In the genomic region with DNA sequence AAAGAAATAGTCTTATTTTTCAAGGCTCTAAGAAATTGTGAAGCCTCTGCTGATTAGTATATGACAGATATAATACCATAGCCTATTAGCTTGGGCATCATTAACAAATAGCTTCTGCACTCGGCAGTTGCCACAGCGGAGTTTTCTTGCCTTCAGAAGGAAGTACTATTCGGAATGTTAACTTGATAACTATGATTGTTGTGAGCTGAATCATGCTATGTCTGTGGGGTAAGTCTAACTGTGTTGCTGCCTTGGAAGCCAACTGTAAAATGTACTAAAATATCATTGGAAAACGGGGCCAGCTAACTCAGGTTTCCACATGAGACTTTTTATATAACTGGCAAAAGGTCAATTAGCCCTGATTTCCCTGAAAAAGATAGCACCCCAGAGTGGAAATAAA, we compare ENCODE assay signal across 18 cellular contexts.
DNase-seq lines count a peak whose midpoint lies in the region; ATAC-seq and TF ChIP-seq lines count a peak whose summit lies in the region.
"Had no signal": no experiment of that assay in that cellular context is flagged by ENCODE, and none has a peak within 500 bp of the region (broad histone marks: within the 10 kb centered on the region; RNA-seq: fewer than 3 reads in every experiment).

No MANE protein-coding gene starts in this region.

- H4K20me1 ChIP-seq in PC-3 (ENCODE audit: low read length): no peaks in the 10 kb centered on the region

- H3K27ac Mint-ChIP-seq in mesothelial cell of epicardium: peak overlapping the region; percentile 30
- H3K27ac Mint-ChIP-seq: activated naive CD4-positive, alpha-beta T cell treated with anti-CD3 and anti-CD28 coated beads, Interleukin-2, amount 50 U/mL, for 24 hours; neural progenitor cell; T-helper 17 cell had no signal

- intact Hi-C loops in PC-3 (cut with micrococcal nuclease): loop anchor here (5.0 to 10.0 kb wide), 2 partner anchors 91 to 127 kb away; partner anchors contain the start of gene TWIST1

- no peaks in the 10 kb centered on the region for H3K79me2 ChIP-seq in PC-3 (ENCODE audit: low read length)

- no peaks in the 10 kb centered on the region for H3F3A ChIP-seq in PC-3 (ENCODE audit: low read length, unreplicated experiment)

- POLR2A ChIA-PET in PC-3 (lab: Charles Lee; ENCODE audit: unreplicated experiment): no interaction called here

- peaks cover 11% of the 10 kb centered on the region for H3K4me1 Mint-ChIP-seq in mesothelial cell of epicardium
- H3K4me1 Mint-ChIP-seq: activated naive CD4-positive, alpha-beta T cell treated with anti-CD3 and anti-CD28 coated beads, Interleukin-2, amount 50 U/mL, for 24 hours; neural progenitor cell; T-helper 17 cell had no signal

- no TSS peak for BruUV-seq in PC-3 (replicated peaks; lab: Mats Ljungman, UMichigan)

- H3K9me2 ChIP-seq in PC-3 (replicated peaks; ENCODE audit: low read length): no peaks in the 10 kb centered on the region

- ATAC-seq in PC-3: 0 out of 2 replicates have a peak, but pooled peaks have one; percentile 12
- ATAC-seq: T-helper 17 cell had no signal

- H2AFZ ChIP-seq in PC-3 (ENCODE audit: low read length): peak overlapping the region; percentile 29; the same call in 1 of the 2 replicates
- H2AFZ ChIP-seq: neural progenitor cell, PC-9 had no signal

- H3K27me3 ChIP-seq in PC-3 (ENCODE audit: low read length): no peaks in the 10 kb centered on the region
- H3K27me3 ChIP-seq: neural progenitor cell had no signal

- DNase-seq in AG09309 (ENCODE audit: low read depth) (peak; percentile 80), PC-3 (peak; percentile 25), epithelial cell of prostate (ENCODE audit: low read depth, low spot score) (no peak), mesothelial cell of epicardium (ENCODE audit: low spot score in 2 of 2, unreplicated experiment in 2 of 2) (no peak), middle frontal gyrus (ENCODE audit: extremely low spot score, low spot score) (no peak), retina (no peak), NCI-H446 (lab: John Stamatoyannopoulos, UW) (no peak), NCI-H2227 treated with DMSO at 0.1 percent for 48 hours (lab: John Stamatoyannopoulos, UW) (no peak)
- DNase-seq: activated T-cell treated with anti-CD3 and anti-CD28 coated beads for 4 hours; AML-193; cerebellar nuclear complex; NCI-H1092 treated with DMSO at 0.1 percent for 48 hours; NCI-H510A; stimulated activated CD4-positive, alpha-beta T cell treated with anti-CD3 and anti-CD28 coated beads, Interleukin-12 subunit alpha, Interleukin-12 subunit beta, amount 100 ng/mL, for 4 hours; T-helper 17 cell had no signal

- H3K36me3 Mint-ChIP-seq in mesothelial cell of epicardium: peaks cover 8% of the 10 kb centered on the region
- H3K36me3 Mint-ChIP-seq: activated naive CD4-positive, alpha-beta T cell treated with anti-CD3 and anti-CD28 coated beads, Interleukin-2, amount 50 U/mL, for 24 hours; neural progenitor cell had no signal

- no peaks in the 10 kb centered on the region for H3K36me3 ChIP-seq in PC-3 (ENCODE audit: low read depth, low read length)
- H3K36me3 ChIP-seq: neural progenitor cell had no signal

- peak overlapping the region; percentile 8; the same call in 1 of the 2 replicates for H3K4me2 ChIP-seq in PC-3 (ENCODE audit: low read length)
- H3K4me2 ChIP-seq: neural progenitor cell, PC-9 had no signal

- H3K4me3 ChIP-seq in AG09309 (ENCODE audit: control insufficient read depth, low read depth, low read length) (no peak overlapping the region), PC-3 (ENCODE audit: low read length) (no peak overlapping the region)
- H3K4me3 ChIP-seq: neural progenitor cell, PC-9 had no signal

- H3K9me3 ChIP-seq in PC-3 (ENCODE audit: low read length): no peaks in the 10 kb centered on the region

- H3K27ac ChIP-seq in PC-3 (ENCODE audit: low read length) (no peak overlapping the region), epithelial cell of prostate (peak overlapping the region; percentile 14)
- H3K27ac ChIP-seq: neural progenitor cell, PC-9 had no signal

- no peak overlapping the region for H3K4me3 Mint-ChIP-seq in mesothelial cell of epicardium
- H3K4me3 Mint-ChIP-seq: activated naive CD4-positive, alpha-beta T cell treated with anti-CD3 and anti-CD28 coated beads, Interleukin-2, amount 50 U/mL, for 24 hours; neural progenitor cell; T-helper 17 cell had no signal

- peaks cover 2% of the 10 kb centered on the region for H3K9me3 Mint-ChIP-seq in mesothelial cell of epicardium
- H3K9me3 Mint-ChIP-seq: activated naive CD4-positive, alpha-beta T cell treated with anti-CD3 and anti-CD28 coated beads, Interleukin-2, amount 50 U/mL, for 24 hours; neural progenitor cell had no signal

- peaks cover 35% of the 10 kb centered on the region for H3K4me1 ChIP-seq in PC-3 (ENCODE audit: insufficient read depth, low read length)
- H3K4me1 ChIP-seq: neural progenitor cell had no signal

- H3K27me3 Mint-ChIP-seq in mesothelial cell of epicardium (ENCODE audit: low read depth): no peaks in the 10 kb centered on the region
- H3K27me3 Mint-ChIP-seq: activated naive CD4-positive, alpha-beta T cell treated with anti-CD3 and anti-CD28 coated beads, Interleukin-2, amount 50 U/mL, for 24 hours; T-helper 17 cell had no signal

- TF ChIP-seq CTCF in AG09309 (IDR thresholded peaks at IDR 0.05; ENCODE audit: control insufficient read depth, insufficient read depth, low read depth, low read length, missing control alignments) (no peak), PC-3 (conservative IDR thresholded peaks at IDR 0.05; ENCODE audit: low read depth, low read length) (no peak), mesothelial cell of epicardium (IDR thresholded peaks at IDR 0.05; ENCODE audit: unreplicated experiment) (no peak)

- CTCF ChIA-PET in PC-3 (lab: Charles Lee): no interaction called here

- no peak overlapping the region for H3K9ac ChIP-seq in PC-3 (ENCODE audit: low read length)
- H3K9ac ChIP-seq: neural progenitor cell had no signal

Comparison
In these comparisons a context has a peak if more than half of its experiments do, and no peak if none do; other contexts are left out.
1. DNase-seq: peak in AG09309 (single experiment) and PC-3 (single experiment); none in epithelial cell of prostate (single experiment), mesothelial cell of epicardium (0 of 2), middle frontal gyrus (single experiment), retina (single experiment), NCI-H446 (0 of 2) and NCI-H2227 treated with DMSO at 0.1 percent for 48 hours (single experiment).